13 cellular contexts compared by ENCODE assay signal in the genomic region with DNA sequence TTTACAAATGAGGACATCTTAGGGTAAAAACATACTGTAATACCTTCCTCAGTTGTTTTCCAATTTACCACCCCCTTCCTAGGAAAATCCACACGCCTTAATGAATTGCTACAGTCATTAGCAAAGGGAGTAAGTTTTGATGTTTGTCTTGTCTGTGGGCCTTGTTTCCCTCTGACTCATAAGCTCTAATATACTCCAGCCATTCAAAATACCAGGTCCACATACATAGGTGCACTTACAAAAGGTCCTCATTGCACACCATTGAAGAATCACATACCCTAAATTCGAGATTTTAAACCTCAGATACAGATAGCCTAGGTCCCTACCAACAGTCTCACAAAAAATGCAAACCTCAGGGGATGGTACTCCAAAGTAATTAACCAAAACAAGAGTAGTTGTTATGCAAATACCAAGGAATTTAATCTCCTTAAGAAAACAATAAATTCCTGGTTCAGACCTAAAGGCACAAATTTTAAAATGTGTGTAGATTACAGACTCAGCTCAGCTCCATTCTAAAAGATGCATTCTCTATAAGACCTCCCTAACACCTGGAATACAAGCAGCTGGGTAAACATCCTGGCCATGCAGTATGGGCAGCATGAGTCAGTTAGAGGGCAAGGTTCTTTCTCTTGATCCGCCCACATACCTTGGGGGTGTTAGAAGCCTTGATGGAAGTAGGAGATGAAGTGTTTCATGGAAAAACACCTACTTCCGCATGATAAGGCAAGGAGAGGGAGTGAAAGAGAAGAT. TPM values are rescaled to one million over a fixed set of nuclear protein-coding genes. Genes with fewer than 3 reads are reported as not detected.
A peak's percentile ranks its signal among the peaks of the same experiment; 100 is the strongest.
DNase-seq lines count a peak whose midpoint lies in the region; ATAC-seq, FAIRE-seq and TF ChIP-seq lines count a peak whose summit lies in the region.
"Had no signal": no experiment of that assay in that cellular context is flagged by ENCODE, and none has a peak within 500 bp of the region (broad histone marks: within the 10 kb centered on the region; RNA-seq: fewer than 3 reads in every experiment).

No MANE protein-coding gene starts in this region.

- peak; percentile 98 to 99 (median 99) for ATAC-seq in pancreas
- ATAC-seq in GM19328 (IDR thresholded peaks at IDR 0.05; ENCODE audit: unreplicated experiment) = no peak
- ATAC-seq: Right ventricle myocardium inferior; stimulated activated naive CD8-positive, alpha-beta T cell treated with anti-CD3 and anti-CD28 coated beads, Interleukin-15, amount 100 ng/mL, for 72 hours had no signal

- 9% methylated on average over 4 of the region's 4 CpGs; no CpG with 5 or more reads in 1 of the 2 experiments for WGBS in H1 (ENCODE audit: extremely low coverage in 1 of 2, insufficient coverage in 1 of 2, insufficient read length in 1 of 2, insufficient replicate concordance in 2 of 2, low coverage in 1 of 2, low lambda C conversion rate in 2 of 2, missing lambda C conversion rate in 1 of 2), 2 experiments
- WGBS in pancreas, 2 donors = 44 to 54% methylated on average over 4 of the region's 4 CpGs

- H2AFZ ChIP-seq in H1 (ENCODE audit: low read length) = no peak overlapping the region

- no peak overlapping the region for H2AK5ac ChIP-seq in H1 (ENCODE audit: low read depth, low read length)

- H3K79me2 ChIP-seq in H1 (ENCODE audit: control insufficient read depth in 1 of 2, insufficient read depth in 2 of 2, low read length in 2 of 2) = no peaks in the 10 kb centered on the region

- H4K91ac ChIP-seq in H1 (replicated peaks; ENCODE audit: insufficient read length, low read length) = no peak overlapping the region

- H4K8ac ChIP-seq in H1 (ENCODE audit: extremely low read depth, insufficient read depth, low read length) = no peak overlapping the region

- H3K4me3 ChIP-seq in H1 (ENCODE audit: extremely low read depth in 1 of 4, insufficient read depth in 2 of 4, low read depth in 3 of 4, low read length in 4 of 4) (no peak overlapping the region), pancreas (no peak overlapping the region)
- no peak overlapping the region for H3K4me3 ChIP-seq in effector memory CD4-positive, alpha-beta T cell (ENCODE audit: insufficient read depth, low read depth, low read length, poor library complexity, severe bottlenecking)
- H3K4me3 ChIP-seq: spleen had no signal

- DNase-seq in HK-2 (ENCODE audit: unreplicated experiment) (peak; percentile 16), NCI-H510A treated with DMSO at 0.1 percent for 48 hours (lab: John Stamatoyannopoulos, UW) (peak; percentile 82), H1 (ENCODE audit: low read depth in 1 of 2, low spot score in 2 of 2) (peak in 1 of 2 experiments; percentile 66), pancreas (peak in 4 of 6 donors; percentile 31 to 70 (median 68)), AG08396 (ENCODE audit: low spot score) (no peak)
- DNase-seq in effector memory CD4-positive, alpha-beta T cell = no peak
- DNase-seq: activated CD4-positive, alpha-beta T cell treated with anti-CD3 and anti-CD28 coated beads, Interleukin-2, amount 10 ng/mL, durations not matched to agents 7 days and 5 days; amygdala; spleen; stimulated activated naive CD8-positive, alpha-beta T cell treated with anti-CD3 and anti-CD28 coated beads, Interleukin-15, amount 100 ng/mL, for 72 hours had no signal

- TF ChIP-seq RAD21 in H1 (IDR thresholded peaks at IDR 0.05 in 1 of 2, conservative IDR thresholded peaks at IDR 0.05 in 1 of 2; ENCODE audit: low read depth in 2 of 2, low read length in 2 of 2) = no peak

- H3K4me1 ChIP-seq in H1 (replicated peaks in 1 of 4; ENCODE audit: control insufficient read depth in 3 of 4, insufficient read depth in 4 of 4, low read length in 3 of 4) (peaks cover 0 to 5% (median 2%) of the 10 kb centered on the region in 4 experiments; a peak in 1 of 7 replicates), pancreas (no peaks in the 10 kb centered on the region)
- no peaks in the 10 kb centered on the region for H3K4me1 ChIP-seq in effector memory CD4-positive, alpha-beta T cell (ENCODE audit: control insufficient read depth, insufficient read depth, low read length, poor library complexity, severe bottlenecking)
- H3K4me1 ChIP-seq: spleen had no signal

- intact Hi-C loops in pancreas (cut with DNase I) = no loop called here

- POLR2A ChIA-PET in H1 (lab: Charles Lee; ENCODE audit: partially characterized antibody) = interaction anchor here (0.9 kb wide), 1 partner anchor 22 kb away, joined by 4 read pairs; no protein-coding TSS in a partner anchor

- H3K79me1 ChIP-seq in H1 (ENCODE audit: low read depth, low read length) = no peaks in the 10 kb centered on the region

- H3K23ac ChIP-seq in H1 (ENCODE audit: insufficient read length) = no peak overlapping the region

- H3K56ac ChIP-seq in H1 (replicated peaks; ENCODE audit: insufficient read length, low read depth, low read length) = no peak overlapping the region

- no peak overlapping the region for H3K18ac ChIP-seq in H1 (ENCODE audit: extremely low read depth, low read length)

- no peak overlapping the region for H3K9ac ChIP-seq in H1 (replicated peaks in 1 of 4; ENCODE audit: extremely low read depth in 1 of 4, low read depth in 3 of 4, low read length in 3 of 4)

- H3K36me3 ChIP-seq in H1 (ENCODE audit: control insufficient read depth in 2 of 4, insufficient read depth in 4 of 4, low read length in 3 of 4) = no peaks in the 10 kb centered on the region
- H3K36me3 ChIP-seq in pancreas = no peaks in the 10 kb centered on the region
- no peaks in the 10 kb centered on the region for H3K36me3 ChIP-seq in effector memory CD4-positive, alpha-beta T cell (ENCODE audit: control insufficient read depth, insufficient read depth, low read length)
- H3K36me3 ChIP-seq: spleen had no signal

- TF ChIP-seq EP300 in H1 (IDR thresholded peaks at IDR 0.05; ENCODE audit: borderline replicate concordance in 1 of 2, low read depth in 2 of 2, low read length in 2 of 2) = peak in 1 of 2 experiments; percentile 80; a peak in 1 of 3 replicates

- FAIRE-seq in H1 (lab: Jason Lieb, UNC) (peak; percentile 88), pancreas (lab: Jason Lieb, UNC) (no peak)

- peaks cover 0 to 2% of the 10 kb centered on the region in 2 experiments for H4K20me1 ChIP-seq in H1 (replicated peaks in 1 of 2; ENCODE audit: control insufficient read depth in 1 of 2, insufficient read depth in 2 of 2, low read length in 2 of 2)

- peak overlapping the region in 1 of 2 experiments; percentile 1; a peak in 1 of 4 replicates for H3K4me2 ChIP-seq in H1 (ENCODE audit: insufficient read depth in 1 of 2, low read depth in 2 of 2, low read length in 2 of 2)

- no peak overlapping the region for H3K4ac ChIP-seq in H1 (replicated peaks; ENCODE audit: insufficient read length, low read depth, low read length)

- no peak for TF ChIP-seq CTCF in H1 (IDR thresholded peaks at IDR 0.05; ENCODE audit: control extremely low read depth in 1 of 3, insufficient read depth in 1 of 3, low read depth in 1 of 3, low read length in 3 of 3)
- no peak for TF ChIP-seq CTCF in pancreas (IDR thresholded peaks at IDR 0.05)

- H2BK20ac ChIP-seq in H1 (ENCODE audit: low read length) = no peak overlapping the region

- H3K9me3 ChIP-seq in H1 (ENCODE audit: insufficient read depth in 2 of 2, low read depth in 1 of 2, low read length in 1 of 2) (no peaks in the 10 kb centered on the region), pancreas (no peaks in the 10 kb centered on the region)
- H3K9me3 ChIP-seq in effector memory CD4-positive, alpha-beta T cell (ENCODE audit: control insufficient read depth, low read length) = no peaks in the 10 kb centered on the region
- H3K9me3 ChIP-seq: spleen had no signal

- H2BK12ac ChIP-seq in H1 (ENCODE audit: low read depth, low read length) = no peak overlapping the region

- H3K27ac ChIP-seq in H1 (ENCODE audit: low read depth, low read length) = no peak overlapping the region
- H3K27ac ChIP-seq in pancreas = peak overlapping the region in 1 of 4 donors; percentile 1
- H3K27ac ChIP-seq in effector memory CD4-positive, alpha-beta T cell (ENCODE audit: insufficient read depth, low read length, poor library complexity, severe bottlenecking) = no peak overlapping the region
- H3K27ac ChIP-seq: spleen had no signal

- H3K14ac ChIP-seq in H1 (ENCODE audit: insufficient read length) = no peak overlapping the region

- no peak overlapping the region for H2BK15ac ChIP-seq in H1 (ENCODE audit: low read length)

- H3K23me2 ChIP-seq in H1 (ENCODE audit: low read depth, low read length) = no peaks in the 10 kb centered on the region

- no peak overlapping the region for H2BK120ac ChIP-seq in H1 (replicated peaks; ENCODE audit: low read depth, low read length)

- H3K27me3 ChIP-seq in H1 (replicated peaks in 1 of 4; ENCODE audit: control insufficient read depth in 3 of 4, extremely low read depth in 1 of 4, insufficient read depth in 3 of 4, low read length in 3 of 4) = peaks cover 43 to 88% (median 74%) of the 10 kb centered on the region in 4 experiments
- no peaks in the 10 kb centered on the region for H3K27me3 ChIP-seq in pancreas
- no peaks in the 10 kb centered on the region for H3K27me3 ChIP-seq in effector memory CD4-positive, alpha-beta T cell (replicated peaks; ENCODE audit: control insufficient read depth, insufficient read depth, low read length, poor library complexity, severe bottlenecking)
- H3K27me3 ChIP-seq: spleen had no signal

- TF ChIP-seq POLR2A in H1 (IDR thresholded peaks at IDR 0.05; ENCODE audit: control extremely low read depth in 1 of 2, low read depth in 2 of 2, low read length in 2 of 2) = no peak

- H4K5ac ChIP-seq in H1 (ENCODE audit: insufficient read length, low read depth, low read length) = no peak overlapping the region

- CTCF ChIA-PET in H1 (lab: Charles Lee; ENCODE audit: partially characterized antibody) = interaction anchor here (0.8 to 1.9 kb wide), 5 partner anchors 10 to 200 kb away, joined by 3 to 6 read pairs (median 3); no protein-coding TSS in a partner anchor

- H2BK5ac ChIP-seq in H1 (ENCODE audit: low read depth, low read length) = no peak overlapping the region

RNA-seq across cellular contexts. Expression of gene LIPK, which starts 3.0 kb away (rescaled TPM):
- total RNA-seq in H1 (2021; fragmentation: NEBNext Ultra II Directional; extraction: Animal tissue kit (Norgen Biotek cat#: 25700)) = not detected in 2 replicates
- polyA plus RNA-seq in H1 (2011; rRNA removed) (not detected in 2 replicates), pancreas (not detected)
- polyA plus RNA-seq in H1 (2011; cell fraction: cytosol; rRNA removed) = not detected
- not detected for polyA plus RNA-seq in H1 (2011; cell fraction: nucleus; rRNA removed)
- not detected in 4 replicates for polyA plus RNA-seq in H1 (2012, experiment 1 of 2)
- polyA plus RNA-seq in H1 (2012, experiment 2 of 2) = not detected
- not detected for polyA plus RNA-seq in H1 (2013, experiment 1 of 2)
- not detected for polyA plus RNA-seq in H1 (2013, experiment 2 of 2)
- polyA minus RNA-seq in H1 (2011; rRNA and poly(A)+ RNA removed) = not detected in 2 replicates
- polyA minus RNA-seq in H1 (2011; cell fraction: cytosol; rRNA and poly(A)+ RNA removed) = not detected
- not detected for polyA minus RNA-seq in H1 (2011; cell fraction: nucleus; rRNA and poly(A)+ RNA removed)
- total RNA-seq in pancreas = not detected
- total RNA-seq: activated CD4-positive, alpha-beta T cell treated with anti-CD3 and anti-CD28 coated beads, Interleukin-2, amount 10 ng/mL, durations not matched to agents 7 days and 5 days; G401; Right ventricle myocardium inferior; spleen had no signal
- polyA plus RNA-seq: spleen had no signal

RNA-seq across cellular contexts. Expression of gene LIPF, which starts 38.8 kb away (rescaled TPM):
- total RNA-seq in H1 (2021; fragmentation: NEBNext Ultra II Directional; extraction: Animal tissue kit (Norgen Biotek cat#: 25700)) = not detected in 2 replicates
- polyA plus RNA-seq in H1 (2011; rRNA removed) (not detected in 2 replicates), pancreas (1 to 10 TPM in 1 of 2 donors, not detected in 1; 1.2 TPM)
- not detected for polyA plus RNA-seq in H1 (2011; cell fraction: cytosol; rRNA removed)
- not detected for polyA plus RNA-seq in H1 (2011; cell fraction: nucleus; rRNA removed)
- polyA plus RNA-seq in H1 (2012, experiment 1 of 2) = not detected in 4 replicates
- polyA plus RNA-seq in H1 (2012, experiment 2 of 2) = not detected
- polyA plus RNA-seq in H1 (2013, experiment 1 of 2) = not detected
- not detected for polyA plus RNA-seq in H1 (2013, experiment 2 of 2)
- not detected in 2 replicates for polyA minus RNA-seq in H1 (2011; rRNA and poly(A)+ RNA removed)
- not detected for polyA minus RNA-seq in H1 (2011; cell fraction: cytosol; rRNA and poly(A)+ RNA removed)
- not detected for polyA minus RNA-seq in H1 (2011; cell fraction: nucleus; rRNA and poly(A)+ RNA removed)
- total RNA-seq in pancreas = not detected
- total RNA-seq: activated CD4-positive, alpha-beta T cell treated with anti-CD3 and anti-CD28 coated beads, Interleukin-2, amount 10 ng/mL, durations not matched to agents 7 days and 5 days; G401; Right ventricle myocardium inferior; spleen had no signal

RNA-seq across cellular contexts. Expression of gene LIPN, which starts 56.8 kb away (rescaled TPM):
- total RNA-seq in H1 (2021; fragmentation: NEBNext Ultra II Directional; extraction: Animal tissue kit (Norgen Biotek cat#: 25700)) = not detected in 2 replicates
- polyA plus RNA-seq in H1 (2011; rRNA removed) = not detected in 2 replicates
- polyA plus RNA-seq in H1 (2011; cell fraction: cytosol; rRNA removed) = not detected
- polyA plus RNA-seq in H1 (2011; cell fraction: nucleus; rRNA removed) = not detected
- not detected in 4 replicates for polyA plus RNA-seq in H1 (2012, experiment 1 of 2)
- polyA plus RNA-seq in H1 (2012, experiment 2 of 2) = not detected
- not detected for polyA plus RNA-seq in H1 (2013, experiment 1 of 2)
- not detected for polyA plus RNA-seq in H1 (2013, experiment 2 of 2)
- polyA minus RNA-seq in H1 (2011; rRNA and poly(A)+ RNA removed) = not detected in 2 replicates
- not detected for polyA minus RNA-seq in H1 (2011; cell fraction: cytosol; rRNA and poly(A)+ RNA removed)
- not detected for polyA minus RNA-seq in H1 (2011; cell fraction: nucleus; rRNA and poly(A)+ RNA removed)
- not detected for total RNA-seq in pancreas
- polyA plus RNA-seq in pancreas = not detected
- total RNA-seq: activated CD4-positive, alpha-beta T cell treated with anti-CD3 and anti-CD28 coated beads, Interleukin-2, amount 10 ng/mL, durations not matched to agents 7 days and 5 days; G401; Right ventricle myocardium inferior had no signal

Comparison
In these comparisons a context has a peak if more than half of its experiments do, and no peak if none do; other contexts are left out.
1. DNase-seq: peak in HK-2 (single experiment), NCI-H510A treated with DMSO at 0.1 percent for 48 hours (single experiment) and pancreas (4 of 6); none in effector memory CD4-positive, alpha-beta T cell (0 of 3) and AG08396 (single experiment).